ENCODE assay signal across 16 cellular contexts in genomic region chr7:149820622-149821190, GRCh38. TPM values are rescaled to one million over a fixed set of nuclear protein-coding genes. Genes with fewer than 3 reads are reported as not detected.
"Had no signal": no experiment of that assay in that cellular context is flagged by ENCODE, and none has a peak within 500 bp of the region (broad histone marks: within the 10 kb centered on the region; RNA-seq: fewer than 3 reads in every experiment).

No MANE protein-coding gene starts in this region.

- H3K4me3 ChIP-seq: esophagus squamous epithelium, ovary, transverse colon had no signal

- ATAC-seq: activated CD8-positive, alpha-beta T cell treated with anti-CD3 and anti-CD28 coated beads for 36 hours had no signal

- DNase-seq: activated B cell treated with CpG ODN at 0.5 μM for 24 hours; activated CD4-positive, alpha-beta T cell treated with anti-CD3 and anti-CD28 coated beads for 48 hours; activated CD8-positive, alpha-beta memory T cell treated with anti-CD3 and anti-CD28 coated beads, Interleukin-2, amount 50 U/mL, for 4 hours; activated CD8-positive, alpha-beta T cell treated with anti-CD3 and anti-CD28 coated beads for 36 hours; activated gamma-delta T cell; activated T-cell treated with anti-CD3 and anti-CD28 coated beads, Interleukin-2, amount 50 U/mL, for 48 hours; effector CD8-positive, alpha-beta T cell; esophagus squamous epithelium; ovary; stimulated activated CD4-positive, alpha-beta T cell treated with anti-CD3 and anti-CD28 coated beads, Interleukin-15, amount 100 ng/mL, for 24 hours; stimulated activated CD4-positive, alpha-beta T cell treated with anti-CD3 and anti-CD28 coated beads, Interleukin-4, amount 100 ng/mL, for 1 hour; stimulated activated naive CD4-positive, alpha-beta T cell; transverse colon had no signal

- H3K27me3 ChIP-seq: ovary, transverse colon had no signal

- H3K27ac ChIP-seq: esophagus squamous epithelium, ovary, transverse colon had no signal

- H3K36me3 ChIP-seq: esophagus squamous epithelium, ovary, transverse colon had no signal

- H3K9me3 ChIP-seq: esophagus squamous epithelium, ovary, transverse colon had no signal

- FAIRE-seq: endothelial cell of umbilical vein, TTC549 had no signal

RNA-seq across cellular contexts. Expression of gene ZNF467, which starts 47.3 kb away (rescaled TPM):
- total RNA-seq: kidney epithelial cell had no signal
